ENCODE assay signal across 14 cellular contexts in the genomic region with DNA sequence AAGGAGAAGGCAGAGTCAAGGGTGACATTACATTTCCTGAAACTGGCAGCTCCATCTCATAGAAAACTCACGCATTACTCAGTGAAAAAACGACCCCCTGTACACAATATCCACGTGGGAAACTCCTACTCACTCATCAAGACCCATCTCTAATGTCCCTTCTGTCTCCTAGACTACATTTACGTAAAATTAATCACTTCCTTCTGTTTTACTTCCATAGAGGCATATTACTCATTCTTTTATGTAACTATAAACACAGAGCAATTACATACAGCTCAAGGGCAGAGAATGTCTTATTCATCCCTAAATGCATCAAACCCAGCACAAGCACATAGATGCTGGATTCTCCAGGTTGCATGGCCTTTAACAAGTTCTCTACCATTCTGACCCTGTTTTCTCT.
DNase-seq lines count a peak whose midpoint lies in the region; ATAC-seq and TF ChIP-seq lines count a peak whose summit lies in the region.
"Had no signal": no experiment of that assay in that cellular context is flagged by ENCODE, and none has a peak within 500 bp of the region (broad histone marks: within the 10 kb centered on the region; RNA-seq: fewer than 3 reads in every experiment).

No MANE protein-coding gene starts in this region.

- no TSS peak for BruUV-seq in Calu3 (replicated peaks; lab: Mats Ljungman, UMichigan)

- 59% methylated on average over 4 of the region's 4 CpGs for WGBS in prostate gland

- no peaks in the 10 kb centered on the region for H3K27me3 ChIP-seq in prostate gland (replicated peaks; ENCODE audit: insufficient read depth)

- H3K4me1 ChIP-seq in prostate gland (replicated peaks), result no peaks in the 10 kb centered on the region

- TF ChIP-seq POLR2A in prostate gland (IDR thresholded peaks at IDR 0.05), result no peak

- H3K4me3 Mint-ChIP-seq in stimulated activated naive CD8-positive, alpha-beta T cell treated with anti-CD3 and anti-CD28 coated beads, Interleukin-15, amount 100 ng/mL, for 72 hours, result no peak overlapping the region
- H3K4me3 Mint-ChIP-seq in Calu3 (ENCODE audit: low read depth, unreplicated experiment), result no peak overlapping the region
- H3K4me3 Mint-ChIP-seq in activated T-cell treated with anti-CD3 and anti-CD28 coated beads, Interleukin-2, amount 50 U/mL, for 4 hours, result no peak overlapping the region
- H3K4me3 Mint-ChIP-seq: activated CD4-positive, alpha-beta memory T cell treated with anti-CD3 and anti-CD28 coated beads for 36 hours; activated naive CD4-positive, alpha-beta T cell treated with anti-CD3 and anti-CD28 coated beads for 36 hours; type B pancreatic cell had no signal

- peaks cover 8% of the 10 kb centered on the region for H3K27me3 Mint-ChIP-seq in stimulated activated naive CD8-positive, alpha-beta T cell treated with anti-CD3 and anti-CD28 coated beads, Interleukin-15, amount 100 ng/mL, for 72 hours
- H3K27me3 Mint-ChIP-seq in Calu3 (ENCODE audit: unreplicated experiment), result peaks cover 52% of the 10 kb centered on the region
- H3K27me3 Mint-ChIP-seq in activated T-cell treated with anti-CD3 and anti-CD28 coated beads, Interleukin-2, amount 50 U/mL, for 4 hours (ENCODE audit: low read depth), result peaks cover under 1% of the 10 kb centered on the region

- H3K9me3 Mint-ChIP-seq in stimulated activated naive CD8-positive, alpha-beta T cell treated with anti-CD3 and anti-CD28 coated beads, Interleukin-15, amount 100 ng/mL, for 72 hours, result peaks cover 0 to 5% of the 10 kb centered on the region in 2 donors
- H3K9me3 Mint-ChIP-seq in Calu3 (ENCODE audit: low read depth, unreplicated experiment), result no peaks in the 10 kb centered on the region
- H3K9me3 Mint-ChIP-seq in activated T-cell treated with anti-CD3 and anti-CD28 coated beads, Interleukin-2, amount 50 U/mL, for 4 hours, result no peaks in the 10 kb centered on the region
- H3K9me3 Mint-ChIP-seq: activated CD4-positive, alpha-beta memory T cell treated with anti-CD3 and anti-CD28 coated beads for 36 hours; activated naive CD4-positive, alpha-beta T cell treated with anti-CD3 and anti-CD28 coated beads for 36 hours; type B pancreatic cell had no signal

- H3K27ac Mint-ChIP-seq in stimulated activated naive CD8-positive, alpha-beta T cell treated with anti-CD3 and anti-CD28 coated beads, Interleukin-15, amount 100 ng/mL, for 72 hours, result no peak overlapping the region
- H3K27ac Mint-ChIP-seq in Calu3 (ENCODE audit: unreplicated experiment), result no peak overlapping the region
- H3K27ac Mint-ChIP-seq: activated CD4-positive, alpha-beta memory T cell treated with anti-CD3 and anti-CD28 coated beads for 36 hours; activated naive CD4-positive, alpha-beta T cell treated with anti-CD3 and anti-CD28 coated beads for 36 hours; type B pancreatic cell had no signal

- H3K4me3 ChIP-seq in fibroblast of pulmonary artery (replicated peaks; ENCODE audit: low read depth, low read length), result no peak overlapping the region
- H3K4me3 ChIP-seq in prostate gland, result no peak overlapping the region
- H3K4me3 ChIP-seq: heart right ventricle had no signal

- peak; percentile 25 for ATAC-seq in stimulated activated naive CD8-positive, alpha-beta T cell treated with anti-CD3 and anti-CD28 coated beads, Interleukin-15, Interleukin-2, amounts not matched to agents 100 U/mL and 50 U/mL, for 24 hours
- no peak for ATAC-seq in stimulated activated naive CD8-positive, alpha-beta T cell treated with anti-CD3 and anti-CD28 coated beads, Interleukin-15, amount 100 ng/mL, for 72 hours
- peak; percentile 65 for ATAC-seq in SK-N-SH treated with all-trans-retinoic acid at 6 μM for 48 hours
- no peak for ATAC-seq in activated T-cell treated with anti-CD3 and anti-CD28 coated beads, Interleukin-2, amount 50 U/mL, for 4 hours
- ATAC-seq: heart right ventricle had no signal

- no peaks in the 10 kb centered on the region for H3K36me3 ChIP-seq in prostate gland
- H3K36me3 ChIP-seq: heart right ventricle had no signal

- CTCF ChIA-PET in Calu3 (lab: Charles Lee), result no interaction called here

- no peaks in the 10 kb centered on the region for H3K36me3 Mint-ChIP-seq in Calu3 (ENCODE audit: insufficient read depth, unreplicated experiment)
- no peaks in the 10 kb centered on the region for H3K36me3 Mint-ChIP-seq in activated T-cell treated with anti-CD3 and anti-CD28 coated beads, Interleukin-2, amount 50 U/mL, for 4 hours (ENCODE audit: insufficient read depth)
- H3K36me3 Mint-ChIP-seq: activated CD4-positive, alpha-beta memory T cell treated with anti-CD3 and anti-CD28 coated beads for 36 hours; type B pancreatic cell had no signal

- intact Hi-C loops in prostate gland (cut with DNase I), result no loop called here
- intact Hi-C loops in Calu3 (cut with micrococcal nuclease; ENCODE audit: unreplicated experiment), result no loop called here

- H3K27ac ChIP-seq in prostate gland, result no peak overlapping the region
- H3K27ac ChIP-seq: heart right ventricle had no signal

- H3K9me3 ChIP-seq in prostate gland, result no peaks in the 10 kb centered on the region
- H3K9me3 ChIP-seq: heart right ventricle had no signal

- DNase-seq in stimulated activated naive CD8-positive, alpha-beta T cell treated with anti-CD3 and anti-CD28 coated beads, Interleukin-15, Interleukin-2, amounts not matched to agents 100 U/mL and 50 U/mL, for 24 hours, result no peak
- no peak for DNase-seq in stimulated activated naive CD8-positive, alpha-beta T cell treated with anti-CD3 and anti-CD28 coated beads, Interleukin-15, amount 100 ng/mL, for 72 hours
- DNase-seq in fibroblast of pulmonary artery (ENCODE audit: low read depth), result peak; percentile 74
- no peak for DNase-seq in prostate gland (ENCODE audit: low spot score)
- DNase-seq in NCI-H345 (lab: John Stamatoyannopoulos, UW), result no peak
- DNase-seq in Calu3, result no peak
- no peak for DNase-seq in activated T-cell treated with anti-CD3 and anti-CD28 coated beads, Interleukin-2, amount 50 U/mL, for 4 hours
- DNase-seq: activated CD4-positive, alpha-beta memory T cell treated with anti-CD3 and anti-CD28 coated beads for 36 hours; activated naive CD4-positive, alpha-beta T cell treated with anti-CD3 and anti-CD28 coated beads for 36 hours; heart right ventricle; KG1; small intestine had no signal

- H3K4me1 Mint-ChIP-seq in stimulated activated naive CD8-positive, alpha-beta T cell treated with anti-CD3 and anti-CD28 coated beads, Interleukin-15, amount 100 ng/mL, for 72 hours, result peaks cover 1% of the 10 kb centered on the region
- H3K4me1 Mint-ChIP-seq in Calu3 (ENCODE audit: low read depth, unreplicated experiment), result peaks cover 12% of the 10 kb centered on the region
- no peaks in the 10 kb centered on the region for H3K4me1 Mint-ChIP-seq in activated T-cell treated with anti-CD3 and anti-CD28 coated beads, Interleukin-2, amount 50 U/mL, for 4 hours (ENCODE audit: low read depth)

- TF ChIP-seq CTCF in fibroblast of pulmonary artery (IDR thresholded peaks at IDR 0.05; ENCODE audit: low read length, missing control alignments) (no peak), prostate gland (IDR thresholded peaks at IDR 0.05) (no peak), Calu3 (IDR thresholded peaks at IDR 0.05; ENCODE audit: unreplicated experiment) (no peak)

TF ChIP-seq in SK-N-SH treated with all-trans-retinoic acid at 6 μM for 48 hours, 23 proteins besides CTCF, POLR2A, EP300 and RAD21:
- TF ChIP-seq OSR1 (CRISPR knock-in tag; IDR thresholded peaks at IDR 0.05) (no peak), ZFP3 (CRISPR knock-in tag; IDR thresholded peaks at IDR 0.05) (peak; percentile 100), BACH2 (CRISPR knock-in tag; IDR thresholded peaks at IDR 0.05; ENCODE audit: borderline replicate concordance) (no peak), ISL1 (CRISPR knock-in tag; IDR thresholded peaks at IDR 0.05) (no peak), TOX (CRISPR knock-in tag; IDR thresholded peaks at IDR 0.05; ENCODE audit: borderline replicate concordance) (0 out of 2 replicates have a peak, but pooled peaks have one; percentile 25)

Comparison
In these comparisons a context has a peak if more than half of its experiments do, and no peak if none do; other contexts are left out.
1. ATAC-seq: peak in stimulated activated naive CD8-positive, alpha-beta T cell treated with anti-CD3 and anti-CD28 coated beads, Interleukin-15, Interleukin-2, amounts not matched to agents 100 U/mL and 50 U/mL, for 24 hours (single experiment) and SK-N-SH treated with all-trans-retinoic acid at 6 μM for 48 hours (single experiment); none in stimulated activated naive CD8-positive, alpha-beta T cell treated with anti-CD3 and anti-CD28 coated beads, Interleukin-15, amount 100 ng/mL, for 72 hours (single experiment) and activated T-cell treated with anti-CD3 and anti-CD28 coated beads, Interleukin-2, amount 50 U/mL, for 4 hours (0 of 2).